25 cellular contexts compared by ENCODE assay signal in genomic region chr7:25759281-25759680, GRCh38.
DNase-seq lines count a peak whose midpoint lies in the region; ATAC-seq, FAIRE-seq and TF ChIP-seq lines count a peak whose summit lies in the region.
"Had no signal": no experiment of that assay in that cellular context is flagged by ENCODE, and none has a peak within 500 bp of the region (broad histone marks: within the 10 kb centered on the region; RNA-seq: fewer than 3 reads in every experiment).

No MANE protein-coding gene starts in this region.

- H3K36me3 ChIP-seq in smooth muscle cell (ENCODE audit: low read depth) (no peaks in the 10 kb centered on the region), upper lobe of right lung (no peaks in the 10 kb centered on the region)
- H3K36me3 ChIP-seq: ascending aorta, BLaER1, pancreas, vagina had no signal

- no peak overlapping the region for H2AFZ ChIP-seq in smooth muscle cell (ENCODE audit: low read depth)

- H3K4me1 ChIP-seq in smooth muscle cell (ENCODE audit: low read depth) (peaks cover 15% of the 10 kb centered on the region), upper lobe of right lung (no peaks in the 10 kb centered on the region)
- H3K4me1 ChIP-seq: ascending aorta, BLaER1, pancreas had no signal

- H3K4me2 ChIP-seq in smooth muscle cell, result no peak overlapping the region
- H3K4me2 ChIP-seq: BLaER1 had no signal

- H3K9me3 ChIP-seq in smooth muscle cell (replicated peaks; ENCODE audit: low read depth), result no peaks in the 10 kb centered on the region
- H3K9me3 ChIP-seq in CD4-positive, alpha-beta T cell (ENCODE audit: control insufficient read depth, low read length), result no peaks in the 10 kb centered on the region
- H3K9me3 ChIP-seq in upper lobe of right lung, result no peaks in the 10 kb centered on the region
- H3K9me3 ChIP-seq: ascending aorta, BLaER1, pancreas, vagina had no signal

- ATAC-seq in WTC11 (peak; percentile 25; the same call in 1 of the 2 replicates), upper lobe of right lung (no peak)
- ATAC-seq in CD4-positive, alpha-beta T cell (ENCODE audit: poor library complexity), result no peak
- ATAC-seq: activated T-cell treated with anti-CD3 and anti-CD28 coated beads, Interleukin-2, amount 50 U/mL, for 72 hours; HCT116; left colon; natural killer cell; pancreas; stimulated activated naive B cell treated with anti-CD40 and anti-IgM and Interleukin-4, amounts not matched to agents 10 μg/mL and 1 μg/mL and 100 μg/mL, for 72 hours had no signal

- intact Hi-C loops in CD4-positive, alpha-beta T cell (cut with DNase I, micrococcal nuclease), result no loop called here
- intact Hi-C loops in upper lobe of right lung (cut with DNase I), result no loop called here

- POLR2A ChIA-PET in WTC11 (lab: Charles Lee), result no interaction called here
- POLR2A ChIA-PET in CD4-positive, alpha-beta T cell (lab: Charles Lee), result no interaction called here

- no peaks in the 10 kb centered on the region for H3F3A ChIP-seq in smooth muscle cell (ENCODE audit: low read depth)

- H3K4me3 ChIP-seq in smooth muscle cell (no peak overlapping the region), upper lobe of right lung (no peak overlapping the region)
- H3K4me3 ChIP-seq: ascending aorta, BLaER1, pancreas, SK-N-MC, vagina had no signal

- H3K4me3 Mint-ChIP-seq in WTC11, result no peak overlapping the region
- no peak overlapping the region for H3K4me3 Mint-ChIP-seq in CD4-positive, alpha-beta T cell
- H3K4me3 Mint-ChIP-seq: activated T-cell treated with anti-CD3 and anti-CD28 coated beads, Interleukin-2, amount 50 U/mL, for 72 hours; natural killer cell; stimulated activated naive B cell treated with anti-CD40 and anti-IgM and Interleukin-4, amounts not matched to agents 10 μg/mL and 1 μg/mL and 100 μg/mL, for 72 hours had no signal

- no peak overlapping the region for H3K9ac ChIP-seq in smooth muscle cell (ENCODE audit: low read depth)
- H3K9ac ChIP-seq: BLaER1 had no signal

- no peaks in the 10 kb centered on the region for H4K20me1 ChIP-seq in smooth muscle cell (ENCODE audit: low read depth)
- H4K20me1 ChIP-seq: BLaER1 had no signal

- H3K27ac Mint-ChIP-seq in WTC11, result peak overlapping the region; percentile 77
- H3K27ac Mint-ChIP-seq in CD4-positive, alpha-beta T cell, result no peak overlapping the region
- H3K27ac Mint-ChIP-seq: activated T-cell treated with anti-CD3 and anti-CD28 coated beads, Interleukin-2, amount 50 U/mL, for 72 hours; natural killer cell; stimulated activated naive B cell treated with anti-CD40 and anti-IgM and Interleukin-4, amounts not matched to agents 10 μg/mL and 1 μg/mL and 100 μg/mL, for 72 hours had no signal

- peak; percentile 99 for FAIRE-seq in G401.6 (lab: Jason Lieb, UNC)
- FAIRE-seq: pancreas had no signal

- H3K27ac ChIP-seq in smooth muscle cell (ENCODE audit: low read depth) (peak overlapping the region; percentile 12), upper lobe of right lung (no peak overlapping the region)
- H3K27ac ChIP-seq in CD4-positive, alpha-beta T cell (ENCODE audit: low read depth, low read length), result no peak overlapping the region
- H3K27ac ChIP-seq: ascending aorta, BLaER1, epithelial cell of prostate, pancreas, SK-N-MC, vagina had no signal

- H3K27me3 Mint-ChIP-seq in WTC11 (ENCODE audit: low read depth), result no peaks in the 10 kb centered on the region
- peaks cover 23% of the 10 kb centered on the region for H3K27me3 Mint-ChIP-seq in CD4-positive, alpha-beta T cell

- peaks cover 7% of the 10 kb centered on the region; the same call in 1 of the 2 replicates for H3K9me3 Mint-ChIP-seq in WTC11
- no peaks in the 10 kb centered on the region for H3K9me3 Mint-ChIP-seq in CD4-positive, alpha-beta T cell
- H3K9me3 Mint-ChIP-seq: activated T-cell treated with anti-CD3 and anti-CD28 coated beads, Interleukin-2, amount 50 U/mL, for 72 hours; natural killer cell; stimulated activated naive B cell treated with anti-CD40 and anti-IgM and Interleukin-4, amounts not matched to agents 10 μg/mL and 1 μg/mL and 100 μg/mL, for 72 hours had no signal

- CTCF ChIA-PET in WTC11 (lab: Charles Lee), result interaction anchor here (0.9 kb wide), 1 partner anchor 37 kb away, joined by 5 read pairs; no protein-coding TSS in a partner anchor
- CTCF ChIA-PET in CD4-positive, alpha-beta T cell (lab: Charles Lee), result interaction anchor here (0.6 to 1.2 kb wide), 2 partner anchors 15 to 1592 kb away, joined by 3 read pairs; no protein-coding TSS in a partner anchor

- no peaks in the 10 kb centered on the region for H3K79me2 ChIP-seq in smooth muscle cell (ENCODE audit: low read depth)

- H3K27me3 ChIP-seq in smooth muscle cell (ENCODE audit: low read depth) (peaks cover 4% of the 10 kb centered on the region), upper lobe of right lung (no peaks in the 10 kb centered on the region)
- no peaks in the 10 kb centered on the region for H3K27me3 ChIP-seq in CD4-positive, alpha-beta T cell (ENCODE audit: control insufficient read depth, insufficient read depth, low read length)
- H3K27me3 ChIP-seq: ascending aorta, BLaER1, pancreas, vagina had no signal

- peaks cover 39% of the 10 kb centered on the region for H3K4me1 Mint-ChIP-seq in WTC11
- H3K4me1 Mint-ChIP-seq in CD4-positive, alpha-beta T cell (ENCODE audit: low read depth), result no peaks in the 10 kb centered on the region
- H3K4me1 Mint-ChIP-seq: natural killer cell; stimulated activated naive B cell treated with anti-CD40 and anti-IgM and Interleukin-4, amounts not matched to agents 10 μg/mL and 1 μg/mL and 100 μg/mL, for 72 hours had no signal

- peaks cover 2% of the 10 kb centered on the region for H3K36me3 Mint-ChIP-seq in WTC11
- H3K36me3 Mint-ChIP-seq in CD4-positive, alpha-beta T cell (ENCODE audit: low read depth), result no peaks in the 10 kb centered on the region
- H3K36me3 Mint-ChIP-seq: natural killer cell; stimulated activated naive B cell treated with anti-CD40 and anti-IgM and Interleukin-4, amounts not matched to agents 10 μg/mL and 1 μg/mL and 100 μg/mL, for 72 hours had no signal

- TF ChIP-seq CTCF in WTC11 (IDR thresholded peaks at IDR 0.05), result no peak
- TF ChIP-seq CTCF in smooth muscle cell (IDR thresholded peaks at IDR 0.05; ENCODE audit: borderline replicate concordance, insufficient read depth, poor library complexity, severe bottlenecking), result no peak
- no peak for TF ChIP-seq CTCF in CD4-positive, alpha-beta T cell (IDR thresholded peaks at IDR 0.05)
- no peak for TF ChIP-seq CTCF in upper lobe of right lung (IDR thresholded peaks at IDR 0.05)

- DNase-seq in NCI-H146 (lab: John Stamatoyannopoulos, UW) (peak; percentile 83), WTC11 (ENCODE audit: low spot score) (no peak), smooth muscle cell (lab: John Stamatoyannopoulos, UW; ENCODE audit: unreplicated experiment) (no peak), upper lobe of right lung (no peak), RPMI8226 (no peak)
- no peak for DNase-seq in CD4-positive, alpha-beta T cell
- DNase-seq: activated CD4-positive, alpha-beta T cell treated with anti-CD3 and anti-CD28 coated beads, Interleukin-2, amount 50 U/mL, for 48 hours; activated CD4-positive, CD25-positive, alpha-beta regulatory T cell treated with anti-CD3 and anti-CD28 coated beads, Interleukin-2, amount 50 U/mL, for 72 hours; activated T-cell treated with anti-CD3 and anti-CD28 coated beads, Interleukin-2, amount 50 U/mL, for 72 hours; cortex of kidney; effector memory CD4-positive, alpha-beta T cell; GDM1; left colon; MV-4-11; natural killer cell; NCI-H2081 treated with DMSO at 0.1 percent for 48 hours; pancreas; stimulated activated naive B cell treated with anti-CD40 and anti-IgM and Interleukin-4, amounts not matched to agents 10 μg/mL and 1 μg/mL and 100 μg/mL, for 72 hours had no signal

TF ChIP-seq in WTC11, 78 proteins besides CTCF, POLR2A, EP300 and RAD21 (continues in another document):
- TF ChIP-seq ZBTB21 (CRISPR knock-in tag; IDR thresholded peaks at IDR 0.05; ENCODE audit: borderline replicate concordance), result no peak
- TF ChIP-seq ZNF512 (CRISPR knock-in tag; IDR thresholded peaks at IDR 0.05; ENCODE audit: borderline replicate concordance), result no peak
- TF ChIP-seq NR1H2 (CRISPR knock-in tag; IDR thresholded peaks at IDR 0.05), result no peak
- no peak for TF ChIP-seq ATF6 (CRISPR knock-in tag; IDR thresholded peaks at IDR 0.05)
- no peak for TF ChIP-seq JAZF1 (CRISPR knock-in tag; IDR thresholded peaks at IDR 0.05)
